12 cellular contexts compared by ENCODE assay signal in the genomic region with DNA sequence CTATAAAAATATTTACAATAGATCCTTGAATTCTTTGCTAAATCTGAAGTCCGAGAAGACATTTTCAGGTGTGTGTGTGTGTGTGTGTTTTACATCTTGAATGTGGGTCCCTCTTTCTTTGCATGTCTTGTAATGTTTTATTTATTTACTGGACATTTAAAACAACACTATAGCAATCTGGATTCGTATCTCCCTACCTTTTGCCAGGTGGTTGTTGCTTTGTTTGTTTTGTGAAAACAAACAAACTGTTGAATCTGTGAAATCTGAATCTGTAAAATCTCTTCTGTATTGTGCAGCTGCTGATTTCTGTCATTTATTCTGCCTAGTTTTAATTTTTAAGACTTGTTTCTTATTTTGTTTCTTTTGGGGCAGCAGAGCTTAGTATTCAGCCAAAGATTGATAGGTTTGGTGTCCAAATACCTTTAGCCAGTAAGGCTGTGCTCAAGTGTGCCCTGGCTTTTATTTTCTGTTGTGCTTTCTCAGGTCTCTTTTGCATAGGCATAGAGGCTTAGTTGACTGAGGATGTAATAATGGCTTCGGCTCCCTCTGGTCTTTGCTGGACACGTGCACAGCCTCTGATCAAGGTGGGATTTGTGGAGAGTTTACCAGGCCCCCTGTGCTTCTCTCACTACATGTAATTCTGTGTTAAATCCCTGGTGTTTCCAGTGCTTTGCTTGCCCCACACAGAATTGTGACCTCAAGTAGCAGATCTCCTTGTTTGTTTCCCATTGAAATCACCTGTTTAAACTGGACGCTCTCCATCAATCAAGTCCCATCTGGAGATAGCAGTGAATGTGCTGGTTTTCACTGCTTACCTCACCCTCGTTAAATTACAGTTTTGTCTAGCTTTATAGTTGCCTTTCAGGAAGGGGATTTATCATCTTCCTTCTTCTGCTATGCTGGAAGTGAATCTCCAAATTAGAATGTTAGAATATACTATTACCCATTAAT.
DNase-seq lines count a peak whose midpoint lies in the region; ATAC-seq and TF ChIP-seq lines count a peak whose summit lies in the region.
"Had no signal": no experiment of that assay in that cellular context is flagged by ENCODE, and none has a peak within 500 bp of the region (broad histone marks: within the 10 kb centered on the region; RNA-seq: fewer than 3 reads in every experiment).

No MANE protein-coding gene starts in this region.

- peaks cover 21% of the 10 kb centered on the region for H3K36me3 ChIP-seq in upper lobe of right lung

- DNase-seq in left ventricle myocardium superior = no peak
- no peak for DNase-seq in Right ventricle myocardium superior
- DNase-seq in NCI-H526 treated with DMSO at 0.1 percent for 48 hours (lab: John Stamatoyannopoulos, UW) = peak; percentile 61
- DNase-seq in iris pigment epithelial cell (ENCODE audit: low read depth) = peak; percentile 22
- DNase-seq in upper lobe of right lung = no peak
- DNase-seq in stimulated activated CD4-positive, alpha-beta T cell treated with anti-CD3 and anti-CD28 coated beads, Interleukin-4, amount 100 ng/mL, for 24 hours = no peak
- no peak for DNase-seq in NOMO-1 treated with dmso at 0.1 percent for 144 hours (lab: John Stamatoyannopoulos, UW; ENCODE audit: unreplicated experiment)
- DNase-seq: activated CD4-positive, alpha-beta T cell treated with anti-CD3 and anti-CD28 coated beads for 48 hours; brain microvascular endothelial cell; GM23248 had no signal

- no peaks in the 10 kb centered on the region for H3K27me3 ChIP-seq in upper lobe of right lung
- H3K27me3 ChIP-seq: BLaER1, brain microvascular endothelial cell had no signal

- H3K4me1 ChIP-seq in upper lobe of right lung = peaks cover 24% of the 10 kb centered on the region

- H3K27ac ChIP-seq in upper lobe of right lung = no peak overlapping the region
- H3K27ac ChIP-seq: BLaER1, brain microvascular endothelial cell, GM23248 had no signal

- ATAC-seq in left ventricle myocardium superior = peak; percentile 50
- no peak for ATAC-seq in Right ventricle myocardium superior (ENCODE audit: poor library complexity)
- peak; percentile 64 for ATAC-seq in upper lobe of right lung
- ATAC-seq in GM21447 (IDR thresholded peaks at IDR 0.05; ENCODE audit: unreplicated experiment) = no peak

- no peak overlapping the region for H3K4me3 ChIP-seq in upper lobe of right lung
- H3K4me3 ChIP-seq: BLaER1, GM23248 had no signal

- no peak for TF ChIP-seq CTCF in upper lobe of right lung (IDR thresholded peaks at IDR 0.05)

- intact Hi-C loops in left ventricle myocardium superior (cut with micrococcal nuclease) (no loop called here), Right ventricle myocardium superior (cut with DNase I) (no loop called here), upper lobe of right lung (cut with DNase I) (no loop called here)

- no peaks in the 10 kb centered on the region for H3K9me3 ChIP-seq in upper lobe of right lung
- H3K9me3 ChIP-seq: BLaER1 had no signal

Comparison
In these comparisons a context has a peak if more than half of its experiments do, and no peak if none do; other contexts are left out.
1. ATAC-seq: peak in left ventricle myocardium superior (single experiment) and upper lobe of right lung (single experiment); none in Right ventricle myocardium superior (single experiment) and GM21447 (single experiment).
2. DNase-seq: peak in NCI-H526 treated with DMSO at 0.1 percent for 48 hours (single experiment) and iris pigment epithelial cell (single experiment); none in left ventricle myocardium superior (single experiment), Right ventricle myocardium superior (single experiment), upper lobe of right lung (single experiment), stimulated activated CD4-positive, alpha-beta T cell treated with anti-CD3 and anti-CD28 coated beads, Interleukin-4, amount 100 ng/mL, for 24 hours (single experiment) and NOMO-1 treated with dmso at 0.1 percent for 144 hours (single experiment).